ENCODE assay signal across 19 cellular contexts in genomic region chr17:73131993-73132595, GRCh38. TPM values are rescaled to one million over a fixed set of nuclear protein-coding genes. Genes with fewer than 3 reads are reported as not detected.
DNase-seq lines count a peak whose midpoint lies in the region; ATAC-seq and TF ChIP-seq lines count a peak whose summit lies in the region.
"Had no signal": no experiment of that assay in that cellular context is flagged by ENCODE, and none has a peak within 500 bp of the region (broad histone marks: within the 10 kb centered on the region; RNA-seq: fewer than 3 reads in every experiment).

No MANE protein-coding gene starts in this region.

- H3K4me1 Mint-ChIP-seq in glutamatergic neuron (ENCODE audit: low read depth, unreplicated experiment) = peaks cover 19% of the 10 kb centered on the region
- H3K4me1 Mint-ChIP-seq in natural killer cell = no peaks in the 10 kb centered on the region
- no peaks in the 10 kb centered on the region for H3K4me1 Mint-ChIP-seq in activated CD8-positive, alpha-beta T cell treated with anti-CD3 and anti-CD28 coated beads, Interleukin-2, amount 10 ng/mL, durations not matched to agents 7 days and 5 days (ENCODE audit: low read depth)

- H3K27me3 ChIP-seq in BLaER1 treated with 17β-estradiol and CSF1 and Interleukin-3, amounts not matched to agents 10 nM and 100 nM = no peaks in the 10 kb centered on the region
- no peaks in the 10 kb centered on the region for H3K27me3 ChIP-seq in HAP-1 (ENCODE audit: low read depth)

- H3K4me3 Mint-ChIP-seq in glutamatergic neuron (ENCODE audit: unreplicated experiment) (peak overlapping the region; percentile 10), natural killer cell (no peak overlapping the region)
- no peak overlapping the region for H3K4me3 Mint-ChIP-seq in activated CD8-positive, alpha-beta T cell treated with anti-CD3 and anti-CD28 coated beads, Interleukin-2, amount 10 ng/mL, durations not matched to agents 7 days and 5 days
- H3K4me3 Mint-ChIP-seq: activated naive CD4-positive, alpha-beta T cell treated with anti-CD3 and anti-CD28 coated beads for 36 hours; CD8-positive, alpha-beta T cell; type B pancreatic cell had no signal

- intact Hi-C loops in natural killer cell (cut with micrococcal nuclease) = no loop called here

- peaks cover 3% of the 10 kb centered on the region for H3K27me3 Mint-ChIP-seq in glutamatergic neuron (ENCODE audit: unreplicated experiment)
- peaks cover 0 to 6% of the 10 kb centered on the region in 2 donors for H3K27me3 Mint-ChIP-seq in natural killer cell (ENCODE audit: low read depth in 2 of 2)
- no peaks in the 10 kb centered on the region for H3K27me3 Mint-ChIP-seq in activated CD8-positive, alpha-beta T cell treated with anti-CD3 and anti-CD28 coated beads, Interleukin-2, amount 10 ng/mL, durations not matched to agents 7 days and 5 days (ENCODE audit: low read depth)
- H3K27me3 Mint-ChIP-seq: type B pancreatic cell had no signal

- no peaks in the 10 kb centered on the region for H3K36me3 ChIP-seq in BLaER1 treated with 17β-estradiol and CSF1 and Interleukin-3, amounts not matched to agents 10 nM and 100 nM
- H3K36me3 ChIP-seq in HAP-1 (replicated peaks) = no peaks in the 10 kb centered on the region

- no peak overlapping the region for H3K9ac ChIP-seq in BLaER1 treated with 17β-estradiol and CSF1 and Interleukin-3, amounts not matched to agents 10 nM and 100 nM

- H3K9me3 ChIP-seq in BLaER1 treated with 17β-estradiol and CSF1 and Interleukin-3, amounts not matched to agents 10 nM and 100 nM (replicated peaks in 1 of 11) = peaks cover 0 to 13% (median 8%) of the 10 kb centered on the region in 11 experiments; a peak in 14 of 22 replicates
- no peaks in the 10 kb centered on the region for H3K9me3 ChIP-seq in HAP-1

- H3K4me1 ChIP-seq in BLaER1 treated with 17β-estradiol and CSF1 and Interleukin-3, amounts not matched to agents 10 nM and 100 nM = peaks cover 12 to 40% (median 32%) of the 10 kb centered on the region in 10 experiments; a peak in 19 of 20 replicates
- H3K4me1 ChIP-seq in HAP-1 = peaks cover 3% of the 10 kb centered on the region

- ATAC-seq in natural killer cell (no peak), HG02642 (IDR thresholded peaks at IDR 0.05; ENCODE audit: poor library complexity, unreplicated experiment) (no peak)
- no peak for ATAC-seq in activated CD8-positive, alpha-beta T cell treated with anti-CD3 and anti-CD28 coated beads, Interleukin-2, amount 10 ng/mL, durations not matched to agents 7 days and 5 days
- ATAC-seq: CD8-positive, alpha-beta T cell; HCT116; stimulated activated naive CD8-positive, alpha-beta T cell treated with anti-CD3 and anti-CD28 coated beads, Interleukin-15, Interleukin-2, amounts not matched to agents 100 U/mL and 50 U/mL, for 24 hours had no signal

- no peak overlapping the region for H3K4me3 ChIP-seq in BLaER1 treated with 17β-estradiol and CSF1 and Interleukin-3, amounts not matched to agents 10 nM and 100 nM
- no peak overlapping the region for H3K4me3 ChIP-seq in HAP-1

- H3K9me3 Mint-ChIP-seq in glutamatergic neuron (ENCODE audit: unreplicated experiment) (no peaks in the 10 kb centered on the region), natural killer cell (no peaks in the 10 kb centered on the region)
- no peaks in the 10 kb centered on the region for H3K9me3 Mint-ChIP-seq in activated CD8-positive, alpha-beta T cell treated with anti-CD3 and anti-CD28 coated beads, Interleukin-2, amount 10 ng/mL, durations not matched to agents 7 days and 5 days (ENCODE audit: insufficient read depth)
- H3K9me3 Mint-ChIP-seq: activated naive CD4-positive, alpha-beta T cell treated with anti-CD3 and anti-CD28 coated beads for 36 hours; CD8-positive, alpha-beta T cell; type B pancreatic cell had no signal

- TF ChIP-seq CTCF in glutamatergic neuron (IDR thresholded peaks at IDR 0.05; ENCODE audit: partially characterized antibody, unreplicated experiment) (no peak), natural killer cell (IDR thresholded peaks at IDR 0.05) (no peak)

- no peaks in the 10 kb centered on the region for H3K36me3 Mint-ChIP-seq in glutamatergic neuron (ENCODE audit: unreplicated experiment)
- no peaks in the 10 kb centered on the region for H3K36me3 Mint-ChIP-seq in natural killer cell
- H3K36me3 Mint-ChIP-seq in activated CD8-positive, alpha-beta T cell treated with anti-CD3 and anti-CD28 coated beads, Interleukin-2, amount 10 ng/mL, durations not matched to agents 7 days and 5 days (ENCODE audit: low read depth) = no peaks in the 10 kb centered on the region
- H3K36me3 Mint-ChIP-seq: CD8-positive, alpha-beta T cell; type B pancreatic cell had no signal

- peak overlapping the region; percentile 47 to 87 (median 71) for H3K4me2 ChIP-seq in BLaER1 treated with 17β-estradiol and CSF1 and Interleukin-3, amounts not matched to agents 10 nM and 100 nM

- DNase-seq in HAP-1 (ENCODE audit: low spot score in 2 of 2) (peak; percentile 53 to 61), NCI-H82 (lab: John Stamatoyannopoulos, UW) (peak; percentile 82), glutamatergic neuron (peak; percentile 33), natural killer cell (no peak), GM19240 (ENCODE audit: insufficient read length, low spot score) (no peak)
- no peak for DNase-seq in activated CD8-positive, alpha-beta T cell treated with anti-CD3 and anti-CD28 coated beads, Interleukin-2, amount 10 ng/mL, durations not matched to agents 7 days and 5 days
- DNase-seq: activated naive CD4-positive, alpha-beta T cell treated with anti-CD3 and anti-CD28 coated beads for 36 hours; activated T-cell treated with anti-CD3 and anti-CD28 coated beads, Interleukin-2, amount 50 U/mL, for 1 hour; CD8-positive, alpha-beta T cell; hypothalamus; IMR-90; NCI-H1048; NCI-H2029 treated with DMSO at 0.1 percent for 48 hours; NCI-H69; stimulated activated naive CD8-positive, alpha-beta T cell treated with anti-CD3 and anti-CD28 coated beads, Interleukin-15, Interleukin-2, amounts not matched to agents 100 U/mL and 50 U/mL, for 24 hours had no signal

- POLR2A ChIA-PET in activated CD8-positive, alpha-beta T cell treated with anti-CD3 and anti-CD28 coated beads, Interleukin-2, amount 10 ng/mL, durations not matched to agents 7 days and 5 days (lab: Charles Lee) = interaction anchor here (0.7 kb wide), 1 partner anchor 19 kb away, joined by 6 read pairs; no protein-coding TSS in a partner anchor

- in situ Hi-C loops in HAP-1 (cut with MboI; ENCODE audit: low sequenced_read_pairs) = no loop called here

- H3K27ac ChIP-seq in BLaER1 treated with 17β-estradiol and CSF1 and Interleukin-3, amounts not matched to agents 10 nM and 100 nM = peak overlapping the region in 6 of 11 experiments; percentile 5 to 51 (median 32); a peak in 6 of 22 replicates

- no peaks in the 10 kb centered on the region for H4K20me1 ChIP-seq in BLaER1 treated with 17β-estradiol and CSF1 and Interleukin-3, amounts not matched to agents 10 nM and 100 nM

- CTCF ChIA-PET in activated CD8-positive, alpha-beta T cell treated with anti-CD3 and anti-CD28 coated beads, Interleukin-2, amount 10 ng/mL, durations not matched to agents 7 days and 5 days (lab: Charles Lee) = interaction anchor here (1.3 kb wide), 1 partner anchor 575 kb away, joined by 4 read pairs; no protein-coding TSS in a partner anchor

- H3K27ac Mint-ChIP-seq in glutamatergic neuron (ENCODE audit: unreplicated experiment) (peak overlapping the region; percentile 64), natural killer cell (no peak overlapping the region)
- H3K27ac Mint-ChIP-seq in activated CD8-positive, alpha-beta T cell treated with anti-CD3 and anti-CD28 coated beads, Interleukin-2, amount 10 ng/mL, durations not matched to agents 7 days and 5 days = no peak overlapping the region
- H3K27ac Mint-ChIP-seq: activated naive CD4-positive, alpha-beta T cell treated with anti-CD3 and anti-CD28 coated beads for 36 hours; CD8-positive, alpha-beta T cell; type B pancreatic cell had no signal

RNA-seq across cellular contexts. Expression of gene SSTR2, which starts 32.7 kb away (rescaled TPM):
- total RNA-seq in glutamatergic neuron (ENCODE audit: unreplicated experiment) (78.2 TPM), natural killer cell (not detected)
- not detected for total RNA-seq in activated CD8-positive, alpha-beta T cell treated with anti-CD3 and anti-CD28 coated beads, Interleukin-2, amount 10 ng/mL, durations not matched to agents 7 days and 5 days
- total RNA-seq: activated naive CD4-positive, alpha-beta T cell treated with anti-CD3 and anti-CD28 coated beads for 36 hours; CD8-positive, alpha-beta T cell; IMR-90 had no signal

RNA-seq across cellular contexts. Expression of gene SLC39A11, which starts 39.6 kb away (rescaled TPM):
- total RNA-seq in glutamatergic neuron (ENCODE audit: unreplicated experiment) = 16.3 TPM
- 10 to 100 TPM; 32.6 to 44.9 (median 39.4) TPM for total RNA-seq in natural killer cell
- 10 to 100 TPM; 20.2 to 20.5 TPM for total RNA-seq in activated CD8-positive, alpha-beta T cell treated with anti-CD3 and anti-CD28 coated beads, Interleukin-2, amount 10 ng/mL, durations not matched to agents 7 days and 5 days

Comparison
In these comparisons a context has a peak if more than half of its experiments do, and no peak if none do; other contexts are left out.
1. DNase-seq: peak in HAP-1 (2 of 2), NCI-H82 (single experiment) and glutamatergic neuron (single experiment); none in natural killer cell (single experiment), GM19240 (single experiment) and activated CD8-positive, alpha-beta T cell treated with anti-CD3 and anti-CD28 coated beads, Interleukin-2, amount 10 ng/mL, durations not matched to agents 7 days and 5 days (single experiment).
2. RNA of gene SSTR2, which starts 32.7 kb away (total RNA-seq): 78.2 TPM in glutamatergic neuron (single experiment); not detected in natural killer cell and not detected in activated CD8-positive, alpha-beta T cell treated with anti-CD3 and anti-CD28 coated beads, Interleukin-2, amount 10 ng/mL, durations not matched to agents 7 days and 5 days; every median in the first group is over 10 times any median in the second.